In genomic region chrX:24150051-24150790, GRCh38 we compare ENCODE assay signal across 1 cellular context.
A peak's percentile ranks its signal among the peaks of the same experiment; 100 is the strongest.
TF ChIP-seq lines count a peak whose summit lies in the region.

No MANE protein-coding gene starts in this region.

TF ChIP-seq in HepG2, 621 proteins besides CTCF, POLR2A, EP300 and RAD21 (continued from another document and continues in another):
- TF ChIP-seq ZNF251 (CRISPR knock-in tag; IDR thresholded peaks at IDR 0.05) (no peak), MAFK (conservative IDR thresholded peaks at IDR 0.05 in 1 of 2, IDR thresholded peaks at IDR 0.05 in 1 of 2; ENCODE audit: low read length in 2 of 2) (no peak), ATRX (CRISPR knock-in tag; IDR thresholded peaks at IDR 0.05; ENCODE audit: borderline replicate concordance) (no peak), ZNF280B (CRISPR knock-in tag; IDR thresholded peaks at IDR 0.05; ENCODE audit: borderline replicate concordance) (no peak), ZNF788 (CRISPR knock-in tag; IDR thresholded peaks at IDR 0.05; ENCODE audit: borderline replicate concordance) (peak; percentile 55; the same call in 1 of the 2 replicates), ZBTB1 (CRISPR knock-in tag; IDR thresholded peaks at IDR 0.05; ENCODE audit: borderline replicate concordance) (no peak), ZNF607 (CRISPR knock-in tag; IDR thresholded peaks at IDR 0.05; ENCODE audit: borderline replicate concordance) (0 out of 2 replicates have a peak, but pooled peaks have one; percentile 45), ZNF142 (CRISPR knock-in tag; IDR thresholded peaks at IDR 0.05) (no peak), AFF4 (CRISPR knock-in tag; IDR thresholded peaks at IDR 0.05) (0 out of 2 replicates have a peak, but pooled peaks have one; percentile 18), MTF2 (CRISPR knock-in tag; IDR thresholded peaks at IDR 0.05; ENCODE audit: borderline replicate concordance) (no peak), HNRNPK (IDR thresholded peaks at IDR 0.05; ENCODE audit: low read depth, low read length, poor library complexity, severe bottlenecking) (peak; percentile 15), ASH2L (IDR thresholded peaks at IDR 0.05; ENCODE audit: insufficient read length, low read depth, low read length) (peak; percentile 61), PATZ1 (CRISPR knock-in tag; IDR thresholded peaks at IDR 0.05) (peak; percentile 60), NR2C2 (CRISPR knock-in tag; IDR thresholded peaks at IDR 0.05; ENCODE audit: borderline replicate concordance) (peak; percentile 18; the same call in 1 of the 2 replicates), MXD1 (CRISPR knock-in tag; IDR thresholded peaks at IDR 0.05) (peak; percentile 41; the same call in 1 of the 2 replicates), YEATS4 (CRISPR knock-in tag; IDR thresholded peaks at IDR 0.05; ENCODE audit: borderline replicate concordance) (peak; percentile 68; the same call in 1 of the 2 replicates), ZNF883 (CRISPR knock-in tag; IDR thresholded peaks at IDR 0.05; ENCODE audit: not compliant biosample characterization) (no peak), ZFY (CRISPR knock-in tag; IDR thresholded peaks at IDR 0.05) (peak; percentile 53; the same call in 1 of the 2 replicates), ERF (CRISPR knock-in tag; IDR thresholded peaks at IDR 0.05) (peak; percentile 68; the same call in 1 of the 2 replicates), ZNF761 (CRISPR knock-in tag; conservative IDR thresholded peaks at IDR 0.05) (no peak), NKX3-1 (CRISPR knock-in tag; IDR thresholded peaks at IDR 0.05) (no peak), ZNF512B (CRISPR knock-in tag; IDR thresholded peaks at IDR 0.05; ENCODE audit: borderline replicate concordance) (no peak), THAP11 (CRISPR knock-in tag; IDR thresholded peaks at IDR 0.05) (peak; percentile 57; the same call in 1 of the 2 replicates), SOX6 (IDR thresholded peaks at IDR 0.05) (no peak), SOX6 (CRISPR knock-in tag; IDR thresholded peaks at IDR 0.05) (peak; percentile 29; the same call in 1 of the 2 replicates), MLLT10 (CRISPR knock-in tag; IDR thresholded peaks at IDR 0.05) (peak; percentile 50; the same call in 1 of the 2 replicates), ZNF253 (CRISPR knock-in tag; IDR thresholded peaks at IDR 0.05; ENCODE audit: borderline replicate concordance) (no peak), ZBTB43 (CRISPR knock-in tag; conservative IDR thresholded peaks at IDR 0.05) (0 out of 2 replicates have a peak, but pooled peaks have one; percentile 44), MTERF4 (CRISPR knock-in tag; IDR thresholded peaks at IDR 0.05) (no peak), KMT2B (CRISPR knock-in tag; IDR thresholded peaks at IDR 0.05) (peak; percentile 44; the same call in 1 of the 2 replicates), KMT2A (CRISPR knock-in tag; IDR thresholded peaks at IDR 0.05) (peak; percentile 80), TEAD3 (CRISPR knock-in tag; optimal IDR thresholded peaks at IDR 0.05; ENCODE audit: borderline replicate concordance) (peak; percentile 30), KAT8 (CRISPR knock-in tag; IDR thresholded peaks at IDR 0.05) (peak; percentile 64; the same call in 1 of the 2 replicates), ZNF547 (CRISPR knock-in tag; IDR thresholded peaks at IDR 0.05) (no peak), DMAP1 (CRISPR knock-in tag; IDR thresholded peaks at IDR 0.05) (no peak), SRSF4 (IDR thresholded peaks at IDR 0.05; ENCODE audit: low read depth, low read length, poor library complexity, severe bottlenecking) (no peak), RFX5 (IDR thresholded peaks at IDR 0.05; ENCODE audit: low read depth, low read length) (no peak), ZNF33B (CRISPR knock-in tag; IDR thresholded peaks at IDR 0.05) (no peak), ZNF430 (CRISPR knock-in tag; IDR thresholded peaks at IDR 0.05) (peak; percentile 69; the same call in 1 of the 2 replicates), REPIN1 (CRISPR knock-in tag; IDR thresholded peaks at IDR 0.05; ENCODE audit: borderline replicate concordance, low read depth) (no peak), NFIC (IDR thresholded peaks at IDR 0.05; ENCODE audit: low read length) (no peak), ZNF136 (CRISPR knock-in tag; IDR thresholded peaks at IDR 0.05; ENCODE audit: low read depth) (no peak)
